ENCODE assay signal across 12 cellular contexts in genomic region chr2:232423407-232423806, GRCh38. TPM values are rescaled to one million over a fixed set of nuclear protein-coding genes. Genes with fewer than 3 reads are reported as not detected.
"Had no signal": no experiment of that assay in that cellular context is flagged by ENCODE, and none has a peak within 500 bp of the region (broad histone marks: within the 10 kb centered on the region; RNA-seq: fewer than 3 reads in every experiment).

No MANE protein-coding gene starts in this region.

RNA-seq across cellular contexts. Expression of gene ALPG, which starts 16.8 kb away (rescaled TPM):
- total RNA-seq: activated CD4-positive, alpha-beta T cell treated with anti-CD3 and anti-CD28 coated beads, Interleukin-2, amount 10 ng/mL, durations not matched to agents 24 days and 14 days; activated CD8-positive, alpha-beta memory T cell treated with anti-CD3 and anti-CD28 coated beads for 36 hours; activated CD8-positive, alpha-beta T cell treated with anti-CD3 and anti-CD28 coated beads for 36 hours; activated naive CD4-positive, alpha-beta T cell treated with anti-CD3 and anti-CD28 coated beads, Interleukin-2, amount 50 U/mL, for 72 hours; activated T-cell treated with anti-CD3 and anti-CD28 coated beads, Interleukin-2, amount 50 U/mL, for 72 hours; activated T-helper 17 cell treated with anti-CD3 and anti-CD28 coated beads, Interleukin-2, amount 50 U/mL, for 72 hours; adrenal gland; bronchial epithelial cell; RPMI7951; SJCRH30; T-helper 1 cell treated with Interleukin-12 subunit alpha and Interleukin-12 subunit beta and Interleukin-4 antibody, amounts not matched to agents 30 ng/mL and 1 ng/mL, for 36 hours; T-helper 2 cell treated with Interferon-gamma antibody and Interleukin-4, amounts not matched to agents 100 ng/mL and 5 ng/mL, for 36 hours had no signal
- polyA plus RNA-seq: adrenal gland had no signal

RNA-seq across cellular contexts. Expression of gene ALPI, which starts 32.5 kb away (rescaled TPM):
- total RNA-seq: activated CD4-positive, alpha-beta T cell treated with anti-CD3 and anti-CD28 coated beads, Interleukin-2, amount 10 ng/mL, durations not matched to agents 24 days and 14 days; activated CD8-positive, alpha-beta memory T cell treated with anti-CD3 and anti-CD28 coated beads for 36 hours; activated CD8-positive, alpha-beta T cell treated with anti-CD3 and anti-CD28 coated beads for 36 hours; activated naive CD4-positive, alpha-beta T cell treated with anti-CD3 and anti-CD28 coated beads, Interleukin-2, amount 50 U/mL, for 72 hours; activated T-cell treated with anti-CD3 and anti-CD28 coated beads, Interleukin-2, amount 50 U/mL, for 72 hours; activated T-helper 17 cell treated with anti-CD3 and anti-CD28 coated beads, Interleukin-2, amount 50 U/mL, for 72 hours; adrenal gland; bronchial epithelial cell; RPMI7951; SJCRH30; T-helper 1 cell treated with Interleukin-12 subunit alpha and Interleukin-12 subunit beta and Interleukin-4 antibody, amounts not matched to agents 30 ng/mL and 1 ng/mL, for 36 hours; T-helper 2 cell treated with Interferon-gamma antibody and Interleukin-4, amounts not matched to agents 100 ng/mL and 5 ng/mL, for 36 hours had no signal
- polyA plus RNA-seq: adrenal gland had no signal

RNA-seq across cellular contexts. Expression of gene ALPP, which starts 44.9 kb away (rescaled TPM):
- total RNA-seq: activated CD4-positive, alpha-beta T cell treated with anti-CD3 and anti-CD28 coated beads, Interleukin-2, amount 10 ng/mL, durations not matched to agents 24 days and 14 days; activated CD8-positive, alpha-beta memory T cell treated with anti-CD3 and anti-CD28 coated beads for 36 hours; activated CD8-positive, alpha-beta T cell treated with anti-CD3 and anti-CD28 coated beads for 36 hours; activated T-cell treated with anti-CD3 and anti-CD28 coated beads, Interleukin-2, amount 50 U/mL, for 72 hours; adrenal gland; bronchial epithelial cell; RPMI7951; SJCRH30; T-helper 1 cell treated with Interleukin-12 subunit alpha and Interleukin-12 subunit beta and Interleukin-4 antibody, amounts not matched to agents 30 ng/mL and 1 ng/mL, for 36 hours; T-helper 2 cell treated with Interferon-gamma antibody and Interleukin-4, amounts not matched to agents 100 ng/mL and 5 ng/mL, for 36 hours had no signal
- polyA plus RNA-seq: adrenal gland had no signal
